10 cellular contexts compared by ENCODE assay signal in the genomic region with DNA sequence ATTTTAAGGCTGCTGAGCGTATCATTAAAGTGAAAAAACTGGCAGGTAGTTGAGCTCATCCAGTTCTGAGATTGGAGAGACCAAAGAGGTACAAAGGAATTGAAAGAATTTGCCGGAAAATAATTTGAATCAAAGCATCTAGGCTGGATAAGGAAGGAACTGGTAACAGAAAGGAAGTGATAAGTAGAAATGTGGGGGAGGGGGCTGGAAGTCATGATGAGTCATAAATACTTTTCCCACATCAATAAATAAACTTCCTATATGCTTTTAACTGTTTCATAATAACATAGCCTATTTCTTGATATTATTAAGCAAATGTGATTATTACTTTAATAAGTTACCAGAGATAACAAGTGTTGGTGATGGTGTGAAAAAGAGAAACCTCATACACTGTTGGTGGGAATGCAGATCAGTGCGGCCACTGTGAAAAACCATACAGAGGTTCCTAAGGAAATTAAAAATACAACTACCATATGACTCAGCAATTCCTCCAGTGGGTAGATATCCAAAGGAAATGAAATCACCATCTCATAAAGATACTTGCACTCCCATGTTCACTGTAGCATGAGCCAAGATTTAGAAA. TPM values are rescaled to one million over a fixed set of nuclear protein-coding genes. Genes with fewer than 3 reads are reported as not detected.
DNase-seq lines count a peak whose midpoint lies in the region; ATAC-seq, FAIRE-seq and TF ChIP-seq lines count a peak whose summit lies in the region.
"Had no signal": no experiment of that assay in that cellular context is flagged by ENCODE, and none has a peak within 500 bp of the region (broad histone marks: within the 10 kb centered on the region; RNA-seq: fewer than 3 reads in every experiment).

No MANE protein-coding gene starts in this region.

- DNase-seq in Calu3: no peak
- peak; percentile 28 for DNase-seq in MG63
- peak; percentile 82 for DNase-seq in choroid plexus epithelial cell (ENCODE audit: low read depth)
- DNase-seq in natural killer cell treated with Interleukin-12 subunit alpha and Interleukin-12 subunit beta and Interleukin-15 and Interleukin-18, amount 100 ng/mL, for 72 hours (ENCODE audit: low spot score): no peak
- no peak for DNase-seq in NCI-H146 (lab: John Stamatoyannopoulos, UW)
- no peak for DNase-seq in frontal cortex (ENCODE audit: low spot score in 2 of 2)
- DNase-seq: Peyer's patch had no signal

- H3K36me3 Mint-ChIP-seq in Calu3 (ENCODE audit: insufficient read depth, unreplicated experiment): no peaks in the 10 kb centered on the region
- H3K36me3 Mint-ChIP-seq in natural killer cell treated with Interleukin-12 subunit alpha and Interleukin-12 subunit beta and Interleukin-15 and Interleukin-18, amount 100 ng/mL, for 72 hours: no peaks in the 10 kb centered on the region

- TF ChIP-seq CTCF in Calu3 (IDR thresholded peaks at IDR 0.05; ENCODE audit: unreplicated experiment) (no peak), choroid plexus epithelial cell (conservative IDR thresholded peaks at IDR 0.05; ENCODE audit: low read depth, low read length) (no peak)

- CTCF ChIA-PET in Calu3 (lab: Charles Lee): no interaction called here

- intact Hi-C loops in Calu3 (cut with micrococcal nuclease; ENCODE audit: unreplicated experiment): loop anchor here (5.0 kb wide), 1 partner anchor 37 kb away; no protein-coding TSS in a partner anchor

- FAIRE-seq in frontal cortex (lab: Jason Lieb, UNC): no peak

- no peaks in the 10 kb centered on the region for H3K27me3 Mint-ChIP-seq in Calu3 (ENCODE audit: unreplicated experiment)
- no peaks in the 10 kb centered on the region for H3K27me3 Mint-ChIP-seq in natural killer cell treated with Interleukin-12 subunit alpha and Interleukin-12 subunit beta and Interleukin-15 and Interleukin-18, amount 100 ng/mL, for 72 hours
- H3K27me3 Mint-ChIP-seq: progenitor cell of endocrine pancreas had no signal

- no peaks in the 10 kb centered on the region for H3K27me3 ChIP-seq in MG63
- H3K27me3 ChIP-seq: Peyer's patch had no signal

- no TSS peak for BruUV-seq in Calu3 (replicated peaks; lab: Mats Ljungman, UMichigan)

- no peaks in the 10 kb centered on the region for H3K9me3 ChIP-seq in MG63
- H3K9me3 ChIP-seq: Peyer's patch had no signal

- H3K27ac Mint-ChIP-seq in Calu3 (ENCODE audit: unreplicated experiment): peak overlapping the region; percentile 17
- peak overlapping the region; percentile 9 to 32 for H3K27ac Mint-ChIP-seq in natural killer cell treated with Interleukin-12 subunit alpha and Interleukin-12 subunit beta and Interleukin-15 and Interleukin-18, amount 100 ng/mL, for 72 hours
- H3K27ac Mint-ChIP-seq: progenitor cell of endocrine pancreas had no signal

- ATAC-seq in natural killer cell treated with Interleukin-12 subunit alpha and Interleukin-12 subunit beta and Interleukin-15 and Interleukin-18, amount 100 ng/mL, for 72 hours: peak; percentile 45 to 52
- no peak for ATAC-seq in GM19328 (IDR thresholded peaks at IDR 0.05; ENCODE audit: unreplicated experiment)
- ATAC-seq in GM18511 (IDR thresholded peaks at IDR 0.05; ENCODE audit: unreplicated experiment): no peak

- no peaks in the 10 kb centered on the region for H3K36me3 ChIP-seq in MG63
- H3K36me3 ChIP-seq: Peyer's patch had no signal

- peaks cover 59% of the 10 kb centered on the region for H3K4me1 Mint-ChIP-seq in Calu3 (ENCODE audit: low read depth, unreplicated experiment)
- peaks cover 25 to 29% of the 10 kb centered on the region in 2 donors for H3K4me1 Mint-ChIP-seq in natural killer cell treated with Interleukin-12 subunit alpha and Interleukin-12 subunit beta and Interleukin-15 and Interleukin-18, amount 100 ng/mL, for 72 hours (ENCODE audit: low read depth in 2 of 2)

- H3K4me3 ChIP-seq in MG63 (no peak overlapping the region), choroid plexus epithelial cell (ENCODE audit: low read depth, low read length) (no peak overlapping the region)
- H3K4me3 ChIP-seq: Peyer's patch had no signal

- H3K4me3 Mint-ChIP-seq in Calu3 (ENCODE audit: low read depth, unreplicated experiment): no peak overlapping the region
- peak overlapping the region; percentile 18 for H3K4me3 Mint-ChIP-seq in natural killer cell treated with Interleukin-12 subunit alpha and Interleukin-12 subunit beta and Interleukin-15 and Interleukin-18, amount 100 ng/mL, for 72 hours

- no peaks in the 10 kb centered on the region for H3K9me3 Mint-ChIP-seq in Calu3 (ENCODE audit: low read depth, unreplicated experiment)
- peaks cover 6% of the 10 kb centered on the region for H3K9me3 Mint-ChIP-seq in natural killer cell treated with Interleukin-12 subunit alpha and Interleukin-12 subunit beta and Interleukin-15 and Interleukin-18, amount 100 ng/mL, for 72 hours

RNA-seq across cellular contexts. Expression of a gene that starts 27.0 kb away (rescaled TPM):
- total RNA-seq in Calu3 (2022): 4.0 and 4.3 TPM in 2 replicates
- total RNA-seq in MG63 (2014; rRNA removed; shearing (Covaris generic); ENCODE audit: low replicate concordance): 0.30 and 3.7 TPM in 2 replicates
- 1 to 10 TPM; 1.9 TPM for total RNA-seq in natural killer cell treated with Interleukin-12 subunit alpha and Interleukin-12 subunit beta and Interleukin-15 and Interleukin-18, amount 100 ng/mL, for 72 hours
- 2.9 TPM for total RNA-seq in frontal cortex

Comparison
In these comparisons a context has a peak if more than half of its experiments do, and no peak if none do; other contexts are left out.
1. DNase-seq: peak in MG63 (single experiment) and choroid plexus epithelial cell (single experiment); none in Calu3 (single experiment), natural killer cell treated with Interleukin-12 subunit alpha and Interleukin-12 subunit beta and Interleukin-15 and Interleukin-18, amount 100 ng/mL, for 72 hours (single experiment), NCI-H146 (single experiment) and frontal cortex (0 of 2).
2. ATAC-seq: peak in natural killer cell treated with Interleukin-12 subunit alpha and Interleukin-12 subunit beta and Interleukin-15 and Interleukin-18, amount 100 ng/mL, for 72 hours (2 of 2); none in GM19328 (single experiment) and GM18511 (single experiment).